1 cellular context compared by ENCODE assay signal in genomic region chr11:120295110-120295509, GRCh38.
TF ChIP-seq lines count a peak whose summit lies in the region.

No MANE protein-coding gene starts in this region.

TF ChIP-seq in SK-N-SH treated with all-trans-retinoic acid at 6 μM for 48 hours, 23 proteins besides CTCF, POLR2A, EP300 and RAD21 (continued from another document):
- TF ChIP-seq TSHZ2 (CRISPR knock-in tag; IDR thresholded peaks at IDR 0.05) = peak; percentile 56; the same call in 1 of the 2 replicates
TF ChIP-seq in SK-N-SH treated with all-trans-retinoic acid at 6 μM for 48 hours: peak in this region for 3.
